2 cellular contexts compared by ENCODE assay signal in genomic region chr9:5494765-5495164, GRCh38. TPM values are rescaled to one million over a fixed set of nuclear protein-coding genes. Genes with fewer than 3 reads are reported as not detected.
"Had no signal": no experiment of that assay in that cellular context is flagged by ENCODE, and none has a peak within 500 bp of the region (broad histone marks: within the 10 kb centered on the region; RNA-seq: fewer than 3 reads in every experiment).

No MANE protein-coding gene starts in this region.

RNA-seq across cellular contexts. Expression of gene PDCD1LG2, which starts 15.6 kb away (rescaled TPM):
- total RNA-seq: progenitor cell of endocrine pancreas had no signal
- polyA plus RNA-seq: neural cell had no signal
